3 cellular contexts compared by ENCODE assay signal in genomic region chrX:78147002-78147540, GRCh38.
TF ChIP-seq lines count a peak whose summit lies in the region.

No MANE protein-coding gene starts in this region.

TF ChIP-seq in HEK293, 187 proteins besides CTCF, POLR2A, EP300 and RAD21:
- TF ChIP-seq ZNF707 (tag by site-specific recombination; IDR thresholded peaks at IDR 0.05): peak; percentile 93

TF ChIP-seq in K562, 482 proteins besides CTCF, POLR2A, EP300 and RAD21:
- peak; percentile 94 for TF ChIP-seq ZNF707 (CRISPR knock-in tag; conservative IDR thresholded peaks at IDR 0.05)
- TF ChIP-seq ZNF431 (CRISPR knock-in tag; IDR thresholded peaks at IDR 0.05): peak; percentile 97
- TF ChIP-seq ZNF280A (IDR thresholded peaks at IDR 0.05; ENCODE audit: low read depth, partially characterized antibody): peak; percentile 70

TF ChIP-seq in HepG2, 621 proteins besides CTCF, POLR2A, EP300 and RAD21:
- 0 out of 2 replicates have a peak, but pooled peaks have one; percentile 36 for TF ChIP-seq ZNF431 (CRISPR knock-in tag; IDR thresholded peaks at IDR 0.05; ENCODE audit: borderline replicate concordance, low read depth)
